ENCODE assay signal across 8 cellular contexts in genomic region chr5:174311531-174312269, GRCh38.
DNase-seq lines count a peak whose midpoint lies in the region; ATAC-seq, FAIRE-seq and TF ChIP-seq lines count a peak whose summit lies in the region.

No MANE protein-coding gene starts in this region.

- DNase-seq in COLO668 (lab: John Stamatoyannopoulos, UW; ENCODE audit: unreplicated experiment) (peak; percentile 71), NB4 (ENCODE audit: low read depth) (peak; percentile 60), WERI-Rb-1 (peak; percentile 75), mammary epithelial cell (peak; percentile 29), kidney (peak; percentile 88)
- peak; percentile 79 for DNase-seq in stimulated activated CD4-positive, alpha-beta T cell treated with anti-CD3 and anti-CD28 coated beads, Interleukin-15, amount 100 ng/mL, for 24 hours

- no peak overlapping the region for H3K9ac ChIP-seq in mammary epithelial cell (ENCODE audit: insufficient read depth, low read length)
- no peak overlapping the region for H3K9ac ChIP-seq in kidney (ENCODE audit: low read length in 2 of 2)

- BruUV-seq in mammary epithelial cell (replicated peaks; lab: Mats Ljungman, UMichigan), result no TSS peak

- peak overlapping the region; percentile 95 for H3K4me2 ChIP-seq in mammary epithelial cell (ENCODE audit: insufficient read depth, low read depth, low read length)

- TF ChIP-seq POLR2A in NB4 (IDR thresholded peaks at IDR 0.05; ENCODE audit: extremely low read depth, insufficient read length), result no peak

- H3K27ac ChIP-seq in WERI-Rb-1, result no peak overlapping the region
- H3K27ac ChIP-seq in mammary epithelial cell (ENCODE audit: insufficient read depth, low read depth, low read length), result no peak overlapping the region
- no peak overlapping the region for H3K27ac ChIP-seq in kidney (ENCODE audit: low read depth in 2 of 2, low read length in 2 of 2)

- peak; percentile 60 for TF ChIP-seq CTCF in NB4 (IDR thresholded peaks at IDR 0.05; ENCODE audit: low read depth, low read length)
- peak; percentile 83 for TF ChIP-seq CTCF in WERI-Rb-1 (IDR thresholded peaks at IDR 0.05; ENCODE audit: low read depth, low read length)
- TF ChIP-seq CTCF in mammary epithelial cell (conservative IDR thresholded peaks at IDR 0.05 in 1 of 2, IDR thresholded peaks at IDR 0.05 in 1 of 2; ENCODE audit: extremely low read depth in 1 of 2, insufficient read depth in 1 of 2, low read depth in 1 of 2, low read length in 2 of 2), result peak; percentile 46 to 78
- peak; percentile 88 for TF ChIP-seq CTCF in kidney (IDR thresholded peaks at IDR 0.05; ENCODE audit: borderline replicate concordance, extremely low read depth, insufficient read depth)

- CTCF ChIA-PET in mammary epithelial cell (lab: Charles Lee; ENCODE audit: low non-redundant PET), result interaction anchor here (0.5 to 1.0 kb wide), 6 partner anchors 13 to 694 kb away, joined by 3 to 8 read pairs (median 4); partner anchors contain the start of gene NSG2

- H3K9me3 ChIP-seq in WERI-Rb-1 (ENCODE audit: severe bottlenecking) (peaks cover 3% of the 10 kb centered on the region), mammary epithelial cell (replicated peaks; ENCODE audit: insufficient read depth, low read length) (no peaks in the 10 kb centered on the region), kidney (ENCODE audit: control insufficient read depth in 1 of 2, low read length in 2 of 2) (no peaks in the 10 kb centered on the region)

- intact Hi-C loops in mammary epithelial cell (cut with micrococcal nuclease) (loop anchor here (1.0 kb wide), 3 partner anchors 266 to 692 kb away; partner anchors contain the start of gene NSG2), kidney (cut with DNase I) (no loop called here)

- 1% methylated on average over 16 of the region's 58 CpGs for WGBS in mammary epithelial cell (ENCODE audit: low coverage, missing lambda C conversion rate)

- H3K4me3 ChIP-seq in NB4 (ENCODE audit: low read depth, low read length) (no peak overlapping the region), WERI-Rb-1 (ENCODE audit: low read depth, low read length) (peak overlapping the region; percentile 41), mammary epithelial cell (replicated peaks in 1 of 3; ENCODE audit: insufficient read depth in 1 of 3, low read depth in 2 of 3, low read length in 3 of 3) (peak overlapping the region; percentile 31 to 48 (median 43)), kidney (ENCODE audit: low read length in 2 of 2) (peak overlapping the region in 1 of 2 donors; percentile 46)

- H3K27me3 ChIP-seq in WERI-Rb-1 (ENCODE audit: insufficient read depth, low read depth, severe bottlenecking) (peaks cover 53% of the 10 kb centered on the region), mammary epithelial cell (ENCODE audit: insufficient read depth, low read length) (no peaks in the 10 kb centered on the region)

- no peaks in the 10 kb centered on the region for H4K20me1 ChIP-seq in mammary epithelial cell (ENCODE audit: insufficient read depth, low read length)

- FAIRE-seq in kidney (lab: Jason Lieb, UNC), result no peak

- H3K36me3 ChIP-seq in WERI-Rb-1 (no peaks in the 10 kb centered on the region), mammary epithelial cell (ENCODE audit: insufficient read depth, low read length) (no peaks in the 10 kb centered on the region), kidney (ENCODE audit: control insufficient read depth in 1 of 2, insufficient read depth in 2 of 2, low read length in 2 of 2) (no peaks in the 10 kb centered on the region)

- H2AFZ ChIP-seq in mammary epithelial cell (ENCODE audit: low read depth, low read length), result peak overlapping the region; percentile 86

- peaks cover 3% of the 10 kb centered on the region for H3K4me1 ChIP-seq in mammary epithelial cell (ENCODE audit: insufficient read depth, low read length)
- no peaks in the 10 kb centered on the region for H3K4me1 ChIP-seq in kidney (ENCODE audit: control insufficient read depth in 1 of 2, insufficient read depth in 1 of 2, low read depth in 1 of 2, low read length in 2 of 2)

- dilution Hi-C loops in mammary epithelial cell (cut with HindIII; ENCODE audit: low sequenced_read_pairs), result no loop called here

- in situ Hi-C loops in mammary epithelial cell (cut with MboI; ENCODE audit: low sequenced_read_pairs in 2 of 2), result loop anchor here (10.0 to 25.0 kb wide), 2 partner anchors 274 to 687 kb away; partner anchors contain the start of gene NSG2 (in 1 of the 2)

- ATAC-seq in GM21619 (IDR thresholded peaks at IDR 0.05; ENCODE audit: unreplicated experiment) (peak; percentile 79), HG02970 (IDR thresholded peaks at IDR 0.05; ENCODE audit: low FRiP score, unreplicated experiment) (no peak)

- no peaks in the 10 kb centered on the region for H3K79me2 ChIP-seq in mammary epithelial cell (ENCODE audit: insufficient read depth, low read length)

Comparison
In these comparisons a context has a peak if more than half of its experiments do, and no peak if none do; other contexts are left out.
1. DNase-seq: peak in every context shown above with its lines; median percentile 88 in kidney; 79 in stimulated activated CD4-positive, alpha-beta T cell treated with anti-CD3 and anti-CD28 coated beads, Interleukin-15, amount 100 ng/mL, for 24 hours; 75 in WERI-Rb-1; 71 in COLO668; 60 in NB4; 29 in mammary epithelial cell.